18 cellular contexts compared by ENCODE assay signal in the genomic region with DNA sequence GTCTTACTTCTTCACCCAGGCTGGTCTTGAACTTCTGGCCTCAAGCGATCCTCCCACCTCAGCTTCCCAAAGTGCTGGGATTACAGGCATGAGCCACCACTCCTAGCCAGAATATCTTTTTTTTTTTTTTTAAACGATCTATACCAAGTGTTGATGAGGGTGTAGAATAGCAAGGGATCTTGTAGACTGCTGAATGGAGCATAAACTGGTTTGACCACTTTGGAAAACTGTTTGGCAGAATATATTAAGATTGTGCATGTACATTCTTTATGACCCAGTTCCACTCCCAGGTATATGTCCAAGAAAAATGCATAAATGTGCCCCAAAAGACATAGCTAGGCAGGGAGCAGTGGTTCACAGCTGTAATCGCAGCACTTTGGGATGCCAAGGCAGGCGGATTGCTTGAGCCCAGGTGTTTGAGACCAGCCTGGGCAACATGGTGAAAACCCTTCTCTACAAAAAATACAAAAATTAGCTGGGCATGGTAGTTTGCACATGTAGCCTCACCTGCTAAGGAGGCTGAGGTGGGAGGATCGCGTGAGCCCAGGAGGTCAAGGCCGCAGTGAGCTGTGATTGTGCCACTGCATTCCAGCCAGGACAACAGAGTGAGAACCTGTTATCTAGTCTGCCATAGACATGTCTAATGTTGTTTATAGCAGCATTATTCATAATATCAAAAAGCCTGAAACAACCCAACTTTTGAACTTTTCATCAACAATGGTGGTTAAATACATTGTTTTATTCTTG.
"Had no signal": no experiment of that assay in that cellular context is flagged by ENCODE, and none has a peak within 500 bp of the region (broad histone marks: within the 10 kb centered on the region; RNA-seq: fewer than 3 reads in every experiment).

No MANE protein-coding gene starts in this region.

- H3K9me3 ChIP-seq: body of pancreas, colonic mucosa, pancreas, sigmoid colon, thyroid gland had no signal

- H3K4me1 ChIP-seq: colonic mucosa had no signal

- ATAC-seq: body of pancreas, pancreas, T-cell had no signal

- DNase-seq: activated CD4-positive, alpha-beta T cell treated with anti-CD3 and anti-CD28 coated beads, Interleukin-2, amount 50 U/mL, for 1 hour; activated effector memory CD4-positive, alpha-beta T cell treated with Interleukin-2 at 50 U/mL for 16 hours; activated naive CD4-positive, alpha-beta T cell treated with anti-CD3 and anti-CD28 coated beads, Interleukin-2, amount 50 U/mL, for 16 hours; activated T-cell treated with anti-CD3 and anti-CD28 coated beads for 4 hours; amniotic stem cell; body of pancreas; central memory CD4-positive, alpha-beta T cell; colonic mucosa; foreskin fibroblast; glutamatergic neuron; kidney glomerular epithelial cell; midbrain; pancreas; sigmoid colon; spleen; T-cell; T1000; thyroid gland had no signal

- H3K27ac ChIP-seq: body of pancreas, colonic mucosa, pancreas, sigmoid colon, spleen, thyroid gland had no signal

- H3K27me3 Mint-ChIP-seq: T-cell had no signal

- H3K4me3 ChIP-seq: body of pancreas, colonic mucosa, pancreas, sigmoid colon, spleen, thyroid gland had no signal

- H3K27me3 ChIP-seq: body of pancreas, colonic mucosa, pancreas, sigmoid colon, spleen, thyroid gland had no signal

- H3K4me3 Mint-ChIP-seq: T-cell had no signal
